8 cellular contexts compared by ENCODE assay signal in the genomic region with DNA sequence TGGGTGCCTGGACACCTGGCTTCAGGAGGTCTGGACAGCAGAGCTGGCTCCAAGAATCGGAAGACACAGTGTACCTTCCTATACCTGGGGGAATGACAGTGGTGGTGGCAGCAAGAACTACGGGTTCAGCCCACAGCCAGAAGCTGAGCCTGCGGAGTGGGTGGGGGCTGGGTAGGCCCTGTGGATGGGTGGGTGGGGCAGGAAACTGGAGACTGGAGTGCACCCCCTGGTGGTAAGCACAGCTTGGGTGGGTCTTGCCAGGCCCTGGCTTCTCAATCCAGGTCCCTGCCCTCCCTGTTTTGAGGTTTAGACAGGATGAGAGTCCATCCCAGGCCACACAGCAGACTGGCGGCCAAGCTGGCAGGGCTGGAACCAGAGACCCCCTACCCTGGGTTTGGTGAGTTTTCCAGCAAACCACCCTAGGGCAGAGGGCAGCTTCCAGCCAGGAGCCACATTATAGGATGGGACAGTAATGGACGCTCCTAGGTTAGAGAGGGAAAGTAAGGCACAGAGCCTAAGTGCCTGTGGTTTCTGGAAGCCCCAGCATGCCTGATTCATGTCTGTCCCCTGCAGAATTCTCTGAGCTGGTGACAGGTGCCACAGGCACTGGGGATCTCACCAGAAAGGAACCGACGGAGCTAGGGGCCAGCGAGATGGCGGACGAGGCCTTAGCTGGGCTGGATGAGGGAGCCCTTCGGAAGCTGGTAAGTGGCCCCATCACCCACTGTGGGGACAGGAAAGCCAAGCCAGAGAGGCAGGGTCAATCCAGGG. TPM values are rescaled to one million over a fixed set of nuclear protein-coding genes. Genes with fewer than 3 reads are reported as not detected.
DNase-seq lines count a peak whose midpoint lies in the region; ATAC-seq and TF ChIP-seq lines count a peak whose summit lies in the region.

No MANE protein-coding gene starts in this region.

- H3K4me3 ChIP-seq in OCI-LY7 (ENCODE audit: low read depth, low read length, poor library complexity, severe bottlenecking) (peak overlapping the region; percentile 87), right atrium auricular region (peak overlapping the region; percentile 72 to 80), smooth muscle cell (peak overlapping the region; percentile 73)

- H3K4me3 Mint-ChIP-seq in activated naive CD8-positive, alpha-beta T cell treated with anti-CD3 and anti-CD28 coated beads, Interleukin-2, amount 10 ng/mL, durations not matched to agents 7 days and 5 days, result peak overlapping the region; percentile 91

- no peaks in the 10 kb centered on the region for H3K36me3 Mint-ChIP-seq in activated naive CD8-positive, alpha-beta T cell treated with anti-CD3 and anti-CD28 coated beads, Interleukin-2, amount 10 ng/mL, durations not matched to agents 7 days and 5 days

- no peak for ATAC-seq in activated naive CD8-positive, alpha-beta T cell treated with anti-CD3 and anti-CD28 coated beads, Interleukin-2, amount 10 ng/mL, durations not matched to agents 7 days and 5 days (ENCODE audit: low read depth)
- no peak for ATAC-seq in HG03571 (IDR thresholded peaks at IDR 0.05; ENCODE audit: unreplicated experiment)

- peak overlapping the region; percentile 85 for H3K27ac Mint-ChIP-seq in activated naive CD8-positive, alpha-beta T cell treated with anti-CD3 and anti-CD28 coated beads, Interleukin-2, amount 10 ng/mL, durations not matched to agents 7 days and 5 days

- no peak overlapping the region for H3K27ac ChIP-seq in OCI-LY7 (ENCODE audit: low read depth, low read length, poor library complexity, severe bottlenecking)
- H3K27ac ChIP-seq in right atrium auricular region, result peak overlapping the region; percentile 92
- peak overlapping the region; percentile 90 for H3K27ac ChIP-seq in smooth muscle cell (ENCODE audit: low read depth)

- H2AFZ ChIP-seq in OCI-LY7 (ENCODE audit: low read length) (no peak overlapping the region), smooth muscle cell (ENCODE audit: low read depth) (no peak overlapping the region)

- DNase-seq in NCI-H2171 treated with DMSO at 0.1 percent for 48 hours (lab: John Stamatoyannopoulos, UW) (peak; percentile 8), NCI-H2171 (lab: John Stamatoyannopoulos, UW) (no peak), OCI-LY7 (ENCODE audit: low spot score) (peak; percentile 55), right atrium auricular region (ENCODE audit: low spot score) (peak; percentile 83), smooth muscle cell (lab: John Stamatoyannopoulos, UW; ENCODE audit: unreplicated experiment) (no peak), Ammon's horn (ENCODE audit: low spot score) (no peak)
- DNase-seq in activated naive CD8-positive, alpha-beta T cell treated with anti-CD3 and anti-CD28 coated beads, Interleukin-2, amount 10 ng/mL, durations not matched to agents 7 days and 5 days, result peak; percentile 68

- peak overlapping the region; percentile 95 for H3K9ac ChIP-seq in smooth muscle cell (ENCODE audit: low read depth)

- H3K9me3 ChIP-seq in OCI-LY7 (ENCODE audit: low read length) (no peaks in the 10 kb centered on the region), right atrium auricular region (no peaks in the 10 kb centered on the region), smooth muscle cell (replicated peaks; ENCODE audit: low read depth) (no peaks in the 10 kb centered on the region)

- H3K4me2 ChIP-seq in OCI-LY7 (ENCODE audit: low read length) (peak overlapping the region; percentile 95), smooth muscle cell (peak overlapping the region; percentile 91)

- peaks cover 46% of the 10 kb centered on the region for H3K4me1 ChIP-seq in OCI-LY7 (ENCODE audit: insufficient read depth, low read length, poor library complexity, severe bottlenecking)
- peaks cover 0 to 64% of the 10 kb centered on the region in 2 donors for H3K4me1 ChIP-seq in right atrium auricular region
- peaks cover 28% of the 10 kb centered on the region for H3K4me1 ChIP-seq in smooth muscle cell (ENCODE audit: low read depth)

- CTCF ChIA-PET in OCI-LY7 (lab: Charles Lee; ENCODE audit: unreplicated experiment), result interaction anchor here (0.6 kb wide), 1 partner anchor 7 kb away, joined by 3 read pairs; no protein-coding TSS in a partner anchor

- TF ChIP-seq CTCF in OCI-LY7 (conservative IDR thresholded peaks at IDR 0.05; ENCODE audit: low read length) (peak; percentile 74), right atrium auricular region (IDR thresholded peaks at IDR 0.05) (peak; percentile 54 to 78), smooth muscle cell (IDR thresholded peaks at IDR 0.05; ENCODE audit: borderline replicate concordance, insufficient read depth, poor library complexity, severe bottlenecking) (peak; percentile 62)

- H3K27me3 Mint-ChIP-seq in activated naive CD8-positive, alpha-beta T cell treated with anti-CD3 and anti-CD28 coated beads, Interleukin-2, amount 10 ng/mL, durations not matched to agents 7 days and 5 days, result no peaks in the 10 kb centered on the region

- BruUV-seq in OCI-LY7 (replicated peaks; lab: Mats Ljungman, UMichigan), result no TSS peak

- H3K4me1 Mint-ChIP-seq in activated naive CD8-positive, alpha-beta T cell treated with anti-CD3 and anti-CD28 coated beads, Interleukin-2, amount 10 ng/mL, durations not matched to agents 7 days and 5 days, result peaks cover 31% of the 10 kb centered on the region

- H3K27me3 ChIP-seq in right atrium auricular region, result no peaks in the 10 kb centered on the region
- H3K27me3 ChIP-seq in smooth muscle cell (ENCODE audit: low read depth), result no peaks in the 10 kb centered on the region

- H3K36me3 ChIP-seq in OCI-LY7 (ENCODE audit: insufficient read depth, low read length) (no peaks in the 10 kb centered on the region), right atrium auricular region (peaks cover 2% of the 10 kb centered on the region), smooth muscle cell (ENCODE audit: low read depth) (no peaks in the 10 kb centered on the region)

- no peaks in the 10 kb centered on the region for H4K20me1 ChIP-seq in OCI-LY7 (ENCODE audit: insufficient read depth, low read length)
- H4K20me1 ChIP-seq in smooth muscle cell (ENCODE audit: low read depth), result peaks cover 44% of the 10 kb centered on the region

- intact Hi-C loops in OCI-LY7 (cut with micrococcal nuclease; ENCODE audit: unreplicated experiment), result loop anchor here (2.0 to 10.0 kb wide), 5 partner anchors 130 to 490 kb away; partner anchors contain the start of genes LIMK2, PES1 and SLC35E4

- 80% methylated on average over 11 of the region's 11 CpGs for WGBS in smooth muscle cell (ENCODE audit: low lambda C conversion rate)

- no peaks in the 10 kb centered on the region; the same call in 1 of the 2 replicates for H3K79me2 ChIP-seq in OCI-LY7 (ENCODE audit: insufficient read depth, low read depth, low read length)
- H3K79me2 ChIP-seq in smooth muscle cell (ENCODE audit: low read depth), result peaks cover 37% of the 10 kb centered on the region

- POLR2A ChIA-PET in OCI-LY7 (lab: Charles Lee), result interaction anchor here (0.6 to 2.8 kb wide), 2 partner anchors 19 to 212 kb away, joined by 3 to 9 read pairs; no protein-coding TSS in a partner anchor
- POLR2A ChIA-PET in activated naive CD8-positive, alpha-beta T cell treated with anti-CD3 and anti-CD28 coated beads, Interleukin-2, amount 10 ng/mL, durations not matched to agents 7 days and 5 days (lab: Charles Lee), result interaction anchor here (0.7 to 8.3 kb wide), 6 partner anchors 114 to 319 kb away, joined by 3 to 62 read pairs (median 9); partner anchors contain the start of genes MORC2, PIK3IP1 and TUG1

- H3K9me3 Mint-ChIP-seq in activated naive CD8-positive, alpha-beta T cell treated with anti-CD3 and anti-CD28 coated beads, Interleukin-2, amount 10 ng/mL, durations not matched to agents 7 days and 5 days, result no peaks in the 10 kb centered on the region

- no peaks in the 10 kb centered on the region for H3K9me2 ChIP-seq in OCI-LY7 (ENCODE audit: insufficient read depth, low read length)

- peaks cover 17% of the 10 kb centered on the region for H3F3A ChIP-seq in smooth muscle cell (ENCODE audit: low read depth)

RNA-seq across cellular contexts. Expression of gene SMTN, which starts 1.7 kb away (rescaled TPM):
- 13.5 and 16.9 TPM in 2 replicates for total RNA-seq in OCI-LY7 (2014; rRNA removed; shearing (Covaris generic))
- total RNA-seq in OCI-LY7 (2022) (35.4 and 50.8 TPM in 2 replicates), right atrium auricular region (100 to 1,000 TPM in 1 of 2 donors, 10 to 100 TPM in 1; 81.4 to 183 TPM), smooth muscle cell (46.2 and 58.6 TPM in 2 replicates)
- 10 to 100 TPM; 39.9 to 45.8 TPM for total RNA-seq in activated naive CD8-positive, alpha-beta T cell treated with anti-CD3 and anti-CD28 coated beads, Interleukin-2, amount 10 ng/mL, durations not matched to agents 7 days and 5 days
- polyA plus RNA-seq in smooth muscle cell, result 108 and 122 TPM in 2 replicates

RNA-seq across cellular contexts. Expression of gene SELENOM, which starts 24.6 kb away (rescaled TPM):
- 1.4 TPM in 1 of 2 replicates, not detected in the other for total RNA-seq in OCI-LY7 (2014; rRNA removed; shearing (Covaris generic))
- 0.55 and 1.8 TPM in 2 replicates for total RNA-seq in OCI-LY7 (2022)
- 10 to 100 TPM; 17.3 to 24.6 TPM for total RNA-seq in activated naive CD8-positive, alpha-beta T cell treated with anti-CD3 and anti-CD28 coated beads, Interleukin-2, amount 10 ng/mL, durations not matched to agents 7 days and 5 days
- total RNA-seq in right atrium auricular region, result 100 to 1,000 TPM; 133 to 358 TPM
- total RNA-seq in smooth muscle cell, result 450 and 487 TPM in 2 replicates
- polyA plus RNA-seq in smooth muscle cell, result 547 and 600 TPM in 2 replicates

RNA-seq across cellular contexts. Expression of gene INPP5J, which starts 40.0 kb away (rescaled TPM):
- total RNA-seq in OCI-LY7 (2014; rRNA removed; shearing (Covaris generic)), result not detected in 2 replicates
- total RNA-seq in OCI-LY7 (2022) (7.0 and 7.5 TPM in 2 replicates), right atrium auricular region (10 to 100 TPM; 17.6 to 26.3 TPM), smooth muscle cell (1.2 TPM in 2 replicates)
- under 1 TPM; 0.31 to 0.39 TPM for total RNA-seq in activated naive CD8-positive, alpha-beta T cell treated with anti-CD3 and anti-CD28 coated beads, Interleukin-2, amount 10 ng/mL, durations not matched to agents 7 days and 5 days
- polyA plus RNA-seq in smooth muscle cell, result 0.66 and 2.1 TPM in 2 replicates

RNA-seq across cellular contexts. Expression of gene PLA2G3, which starts 57.5 kb away (rescaled TPM):
- not detected in 2 replicates for total RNA-seq in OCI-LY7 (2014; rRNA removed; shearing (Covaris generic))
- total RNA-seq in OCI-LY7 (2022) (not detected in 2 replicates), right atrium auricular region (not detected), smooth muscle cell (0.04 and 0.09 TPM in 2 replicates)
- total RNA-seq in activated naive CD8-positive, alpha-beta T cell treated with anti-CD3 and anti-CD28 coated beads, Interleukin-2, amount 10 ng/mL, durations not matched to agents 7 days and 5 days, result not detected
- 0.80 TPM in 1 of 2 replicates, not detected in the other for polyA plus RNA-seq in smooth muscle cell

Comparison
In these comparisons a context has a peak if more than half of its experiments do, and no peak if none do; other contexts are left out.
1. DNase-seq: peak in NCI-H2171 treated with DMSO at 0.1 percent for 48 hours (single experiment), OCI-LY7 (single experiment), activated naive CD8-positive, alpha-beta T cell treated with anti-CD3 and anti-CD28 coated beads, Interleukin-2, amount 10 ng/mL, durations not matched to agents 7 days and 5 days (single experiment) and right atrium auricular region (single experiment); none in NCI-H2171 (single experiment), smooth muscle cell (single experiment) and Ammon's horn (single experiment).
2. RNA of gene SELENOM, which starts 24.6 kb away (total RNA-seq): 450 to 487 TPM in smooth muscle cell, 133 to 358 TPM in right atrium auricular region and 17.3 to 24.6 TPM in activated naive CD8-positive, alpha-beta T cell treated with anti-CD3 and anti-CD28 coated beads, Interleukin-2, amount 10 ng/mL, durations not matched to agents 7 days and 5 days; 0.55 to 1.8 TPM in OCI-LY7; every median in the first group is over 4 times any median in the second.
3. Peak in every context shown above with its lines, with median percentiles within 50 percentile points of each other: H3K4me3 ChIP-seq and CTCF ChIP-seq.